Comparison of ENCODE assay signal across 19 cellular contexts in genomic region chr16:1639282-1639681, GRCh38. TPM values are rescaled to one million over a fixed set of nuclear protein-coding genes. Genes with fewer than 3 reads are reported as not detected.
DNase-seq lines count a peak whose midpoint lies in the region; ATAC-seq and FAIRE-seq lines count a peak whose summit lies in the region.
"Had no signal": no experiment of that assay in that cellular context is flagged by ENCODE, and none has a peak within 500 bp of the region (broad histone marks: within the 10 kb centered on the region; RNA-seq: fewer than 3 reads in every experiment).

No MANE protein-coding gene starts in this region.

- FAIRE-seq in small intestine (lab: Jason Lieb, UNC): no peak

- H3K9me3 ChIP-seq in small intestine (ENCODE audit: control insufficient read depth, low read depth): no peaks in the 10 kb centered on the region
- H3K9me3 ChIP-seq: Peyer's patch had no signal

- peak; percentile 37 for DNase-seq in Caki2 (ENCODE audit: low read depth)
- peak; percentile 5 for DNase-seq in NCI-H226
- no peak for DNase-seq in immature natural killer cell
- DNase-seq in small intestine: peak; percentile 26
- no peak for DNase-seq in T-helper 2 cell treated with Interferon-gamma antibody and Interleukin-4, amounts not matched to agents 5 μg/mL and 100 μg/mL, for 36 hours (ENCODE audit: low spot score)
- no peak for DNase-seq in DMS79 (lab: John Stamatoyannopoulos, UW)
- DNase-seq: AML-193; COR-L47; DMS153; GF-D8; GOT3; NCI-H1105; NCI-H2081 treated with DMSO at 0.1 percent for 48 hours; NCI-H510A; NCI-H748 treated with DMSO at 0.1 percent for 48 hours; NK-92 treated with Interleukin-12 subunit alpha and Interleukin-12 subunit beta, amount 100 ng/mL, for 24 hours; Peyer's patch had no signal

- ATAC-seq in GM21723 (IDR thresholded peaks at IDR 0.05; ENCODE audit: unreplicated experiment): no peak

- peaks cover 0 to 2% (median 2%) of the 10 kb centered on the region in 3 donors for H3K27me3 Mint-ChIP-seq in immature natural killer cell (ENCODE audit: low read depth in 3 of 3)
- H3K27me3 Mint-ChIP-seq in T-helper 2 cell treated with Interferon-gamma antibody and Interleukin-4, amounts not matched to agents 5 μg/mL and 100 μg/mL, for 36 hours (ENCODE audit: low read depth): no peaks in the 10 kb centered on the region

- H3K4me3 ChIP-seq in small intestine (ENCODE audit: low read depth in 1 of 2, low read length in 2 of 2): no peak overlapping the region
- H3K4me3 ChIP-seq: Peyer's patch, SJSA1 had no signal

- H3K27ac Mint-ChIP-seq in immature natural killer cell: peak overlapping the region; percentile 63 to 92 (median 90)
- no peak overlapping the region for H3K27ac Mint-ChIP-seq in T-helper 2 cell treated with Interferon-gamma antibody and Interleukin-4, amounts not matched to agents 5 μg/mL and 100 μg/mL, for 36 hours

- no peaks in the 10 kb centered on the region for H3K9me3 Mint-ChIP-seq in immature natural killer cell
- no peaks in the 10 kb centered on the region for H3K9me3 Mint-ChIP-seq in T-helper 2 cell treated with Interferon-gamma antibody and Interleukin-4, amounts not matched to agents 5 μg/mL and 100 μg/mL, for 36 hours

- no peaks in the 10 kb centered on the region for H3K27me3 ChIP-seq in small intestine (ENCODE audit: control insufficient read depth in 2 of 2, insufficient read depth in 2 of 2, low read length in 2 of 2)
- H3K27me3 ChIP-seq: Peyer's patch, SJSA1 had no signal

- peak overlapping the region; percentile 76 to 94 (median 78) for H3K4me3 Mint-ChIP-seq in immature natural killer cell
- H3K4me3 Mint-ChIP-seq in T-helper 2 cell treated with Interferon-gamma antibody and Interleukin-4, amounts not matched to agents 5 μg/mL and 100 μg/mL, for 36 hours: no peak overlapping the region

- no peak overlapping the region for H3K27ac ChIP-seq in small intestine (ENCODE audit: low read depth in 1 of 2, low read length in 1 of 2)
- H3K27ac ChIP-seq: Peyer's patch, SJSA1 had no signal

- no peaks in the 10 kb centered on the region for H3K4me1 ChIP-seq in small intestine (ENCODE audit: control insufficient read depth in 2 of 2, insufficient read depth in 1 of 2, low read depth in 1 of 2, low read length in 1 of 2)
- H3K4me1 ChIP-seq: Peyer's patch, SJSA1 had no signal

- H3K36me3 ChIP-seq in small intestine (ENCODE audit: control insufficient read depth in 2 of 2, insufficient read depth in 2 of 2, low read length in 2 of 2): peaks cover 27 to 31% of the 10 kb centered on the region in 2 donors

- 70 to 86% (median 85%) methylated on average over 2 of the region's 2 CpGs for WGBS in small intestine, 3 donors

- peaks cover 71 to 75% of the 10 kb centered on the region in 2 donors for H3K4me1 Mint-ChIP-seq in immature natural killer cell
- H3K4me1 Mint-ChIP-seq in T-helper 2 cell treated with Interferon-gamma antibody and Interleukin-4, amounts not matched to agents 5 μg/mL and 100 μg/mL, for 36 hours (ENCODE audit: low read depth): no peaks in the 10 kb centered on the region

- peaks cover 15 to 31% (median 28%) of the 10 kb centered on the region in 3 donors for H3K36me3 Mint-ChIP-seq in immature natural killer cell
- peaks cover 48% of the 10 kb centered on the region for H3K36me3 Mint-ChIP-seq in T-helper 2 cell treated with Interferon-gamma antibody and Interleukin-4, amounts not matched to agents 5 μg/mL and 100 μg/mL, for 36 hours (ENCODE audit: low read depth)

- in situ Hi-C loops in Caki2 (cut with HindIII; ENCODE audit: low pct_unique_long_range_greater_than_20kb, low sequenced_read_pairs): no loop called here

RNA-seq across cellular contexts. Expression of gene CRAMP1, which starts 27.1 kb away (rescaled TPM):
- 4.1 TPM in 2 replicates for total RNA-seq in Caki2 (2014; rRNA removed; shearing (Covaris generic); ENCODE audit: low replicate concordance)
- polyA plus RNA-seq in immature natural killer cell (10 to 100 TPM in 1 of 3 donors, 1 to 10 TPM in 2; 1.4 to 11.5 (median 2.8) TPM), small intestine (1 to 10 TPM; 2.4 to 9.9 (median 6.7) TPM)

RNA-seq across cellular contexts. Expression of gene IFT140, which starts 27.4 kb away (rescaled TPM):
- 34.1 and 57.5 TPM in 2 replicates for total RNA-seq in Caki2 (2014; rRNA removed; shearing (Covaris generic); ENCODE audit: low replicate concordance)
- 1 to 10 TPM in 2 of 3 donors, not detected in 1; 1.5 to 2.0 TPM for polyA plus RNA-seq in immature natural killer cell
- 1 to 10 TPM; 2.2 to 6.7 (median 2.9) TPM for polyA plus RNA-seq in small intestine

RNA-seq across cellular contexts. Expression of gene JPT2, which starts 38.8 kb away (rescaled TPM):
- 257 and 290 TPM in 2 replicates for total RNA-seq in Caki2 (2014; rRNA removed; shearing (Covaris generic); ENCODE audit: low replicate concordance)
- polyA plus RNA-seq in immature natural killer cell (10 to 100 TPM in 1 of 3 donors, 1 to 10 TPM in 2; 7.9 to 14.0 (median 8.3) TPM), small intestine (10 to 100 TPM; 17.0 to 51.7 (median 20.8) TPM)

Comparison
In these comparisons a context has a peak if more than half of its experiments do, and no peak if none do; other contexts are left out.
1. DNase-seq: peak in Caki2 (single experiment), NCI-H226 (single experiment) and small intestine (single experiment); none in immature natural killer cell (0 of 3), T-helper 2 cell treated with Interferon-gamma antibody and Interleukin-4, amounts not matched to agents 5 μg/mL and 100 μg/mL, for 36 hours (single experiment) and DMS79 (single experiment).